ENCODE assay signal across 10 cellular contexts in genomic region chr15:89828324-89829145, GRCh38. TPM values are rescaled to one million over a fixed set of nuclear protein-coding genes. Genes with fewer than 3 reads are reported as not detected.
DNase-seq lines count a peak whose midpoint lies in the region; ATAC-seq and TF ChIP-seq lines count a peak whose summit lies in the region.
"Had no signal": no experiment of that assay in that cellular context is flagged by ENCODE, and none has a peak within 500 bp of the region (broad histone marks: within the 10 kb centered on the region; RNA-seq: fewer than 3 reads in every experiment).

No MANE protein-coding gene starts in this region.

- H3K9ac ChIP-seq in adipocyte (ENCODE audit: low read length): peak overlapping the region; percentile 80

- DNase-seq in EH (ENCODE audit: low read depth) (peak; percentile 88), adipocyte (ENCODE audit: low read depth) (peak; percentile 57), left cardiac atrium (peak; percentile 64), prostate gland (ENCODE audit: low spot score) (peak; percentile 73), ureter (ENCODE audit: low spot score) (no peak), germinal center (ENCODE audit: low spot score) (no peak), KG1 (lab: John Stamatoyannopoulos, UW) (no peak)
- DNase-seq: DND-41, T-helper 2 cell had no signal

- H3K36me3 ChIP-seq in adipocyte (ENCODE audit: control insufficient read depth, insufficient read depth, low read length, severe bottlenecking) (peaks cover 12% of the 10 kb centered on the region), prostate gland (no peaks in the 10 kb centered on the region)

- peak overlapping the region; percentile 35 for H3K4me3 ChIP-seq in adipocyte (ENCODE audit: low read length)
- no peak overlapping the region for H3K4me3 ChIP-seq in prostate gland

- H3K27ac ChIP-seq in prostate gland: peak overlapping the region; percentile 80 to 83

- H3K4me1 ChIP-seq in adipocyte (ENCODE audit: control insufficient read depth, insufficient read depth, low read length): peaks cover 53% of the 10 kb centered on the region
- H3K4me1 ChIP-seq in prostate gland (replicated peaks): peaks cover 13% of the 10 kb centered on the region

- H3K27me3 ChIP-seq in adipocyte (replicated peaks; ENCODE audit: control insufficient read depth, insufficient read depth, low read length): no peaks in the 10 kb centered on the region
- H3K27me3 ChIP-seq in prostate gland (replicated peaks; ENCODE audit: insufficient read depth): no peaks in the 10 kb centered on the region

- TF ChIP-seq CTCF in prostate gland (IDR thresholded peaks at IDR 0.05): no peak

- H3K9me3 ChIP-seq in adipocyte (ENCODE audit: control insufficient read depth, low read length) (no peaks in the 10 kb centered on the region), prostate gland (no peaks in the 10 kb centered on the region)

- no peak for TF ChIP-seq POLR2A in prostate gland (IDR thresholded peaks at IDR 0.05)

- WGBS in prostate gland: 35% methylated on average over 16 of the region's 16 CpGs

- intact Hi-C loops in left cardiac atrium (cut with DNase I): no loop called here
- intact Hi-C loops in prostate gland (cut with DNase I): no loop called here

- ATAC-seq in left cardiac atrium (peak; percentile 80 to 91), HG02973 (IDR thresholded peaks at IDR 0.05; ENCODE audit: unreplicated experiment) (no peak)

RNA-seq across cellular contexts. Expression of gene ANPEP, which starts 13.9 kb away (rescaled TPM):
- 10 to 100 TPM in 1 of 2 donors, 1 to 10 TPM in 1; 5.6 to 21.0 TPM for total RNA-seq in left cardiac atrium
- 100 to 1,000 TPM in 1 of 2 donors, 10 to 100 TPM in 1; 41.9 to 152 TPM for total RNA-seq in prostate gland
- total RNA-seq in ureter: 18.8 TPM

RNA-seq across cellular contexts. Expression of gene MESP2, which starts 52.4 kb away (rescaled TPM):
- total RNA-seq in left cardiac atrium (under 1 TPM; 0.16 to 0.56 TPM), prostate gland (1 to 10 TPM in 1 of 2 donors, not detected in 1; 1.4 TPM), ureter (not detected)

Comparison
In these comparisons a context has a peak if more than half of its experiments do, and no peak if none do; other contexts are left out.
1. DNase-seq: peak in EH (single experiment), adipocyte (single experiment), left cardiac atrium (single experiment) and prostate gland (single experiment); none in ureter (single experiment), germinal center (single experiment) and KG1 (single experiment).